Comparison of ENCODE assay signal across 8 cellular contexts in genomic region chr11:96215094-96215782, GRCh38.
A peak's percentile ranks its signal among the peaks of the same experiment; 100 is the strongest.
DNase-seq lines count a peak whose midpoint lies in the region; ATAC-seq and TF ChIP-seq lines count a peak whose summit lies in the region.

No MANE protein-coding gene starts in this region.

- peak; percentile 60 for ATAC-seq in GM21526 (IDR thresholded peaks at IDR 0.05; ENCODE audit: low FRiP score, unreplicated experiment)
- peak; percentile 13 for ATAC-seq in left lobe of liver

- in situ Hi-C loops in GM13977 (cut with MboI; ENCODE audit: low pct_unique_long_range_greater_than_20kb, low sequenced_read_pairs, unreplicated experiment) = no loop called here

- H3K36me3 ChIP-seq in HUES6 (ENCODE audit: control insufficient read depth, insufficient read depth, low read length) (no peaks in the 10 kb centered on the region), adrenal gland (replicated peaks in 1 of 2) (no peaks in the 10 kb centered on the region)

- intact Hi-C loops in adrenal gland (cut with DNase I) = no loop called here

- no peak for TF ChIP-seq POLR2A in adrenal gland (IDR thresholded peaks at IDR 0.05)

- no peak overlapping the region for H3K9ac ChIP-seq in HUES6 (ENCODE audit: low read length)

- no peak for TF ChIP-seq CTCF in GM13977 (IDR thresholded peaks at IDR 0.05; ENCODE audit: extremely low read depth, insufficient read depth, missing control alignments)
- no peak for TF ChIP-seq CTCF in adrenal gland (IDR thresholded peaks at IDR 0.05)
- TF ChIP-seq CTCF in progenitor cell of endocrine pancreas (IDR thresholded peaks at IDR 0.05; ENCODE audit: unreplicated experiment) = no peak

- H3K4me3 ChIP-seq in HUES6 (ENCODE audit: low read depth, low read length) (no peak overlapping the region), adrenal gland (no peak overlapping the region)

- H3K27ac ChIP-seq in HUES6 (ENCODE audit: low read depth, low read length) = 0 out of 2 replicates have a peak overlapping the region, but pooled peaks have one; percentile 18
- H3K27ac ChIP-seq in adrenal gland = peak overlapping the region in 3 of 5 donors; percentile 10 to 83 (median 70)

- peaks cover 15% of the 10 kb centered on the region for H3K4me1 Mint-ChIP-seq in progenitor cell of endocrine pancreas (ENCODE audit: low read depth)

- H3K27ac Mint-ChIP-seq in progenitor cell of endocrine pancreas = no peak overlapping the region

- H3K27me3 Mint-ChIP-seq in progenitor cell of endocrine pancreas = no peaks in the 10 kb centered on the region

- H3K9me3 ChIP-seq in HUES6 (ENCODE audit: control insufficient read depth, insufficient read depth, low read depth, low read length) = no peaks in the 10 kb centered on the region
- no peaks in the 10 kb centered on the region for H3K9me3 ChIP-seq in adrenal gland (replicated peaks in 1 of 3)

- peak; percentile 24 for DNase-seq in GM13977 (ENCODE audit: low spot score)
- DNase-seq in adrenal gland = peak in 1 of 7 donors; percentile 8
- DNase-seq in left lobe of liver (ENCODE audit: low spot score) = no peak
- DNase-seq in DMS79 treated with DMSO at 0.1 percent for 48 hours (lab: John Stamatoyannopoulos, UW) = no peak
- no peak for DNase-seq in HUDEP-2 (lab: John Stamatoyannopoulos, UW; ENCODE audit: unreplicated experiment in 76 of 76)
- DNase-seq in progenitor cell of endocrine pancreas (ENCODE audit: low spot score, unreplicated experiment) = no peak

- no peaks in the 10 kb centered on the region for H3K9me3 Mint-ChIP-seq in progenitor cell of endocrine pancreas (ENCODE audit: low read depth)

- no peaks in the 10 kb centered on the region for H3K27me3 ChIP-seq in HUES6 (ENCODE audit: control insufficient read depth, insufficient read depth, low read length)
- H3K27me3 ChIP-seq in adrenal gland = no peaks in the 10 kb centered on the region

- H3K36me3 Mint-ChIP-seq in progenitor cell of endocrine pancreas (ENCODE audit: insufficient read depth) = no peaks in the 10 kb centered on the region

- 47 to 53% (median 50%) methylated on average over 7 of the region's 7 CpGs for WGBS in adrenal gland, 4 donors

- no peak overlapping the region for H3K4me3 Mint-ChIP-seq in progenitor cell of endocrine pancreas (ENCODE audit: low read depth)

- H3K4me1 ChIP-seq in HUES6 (ENCODE audit: control insufficient read depth, insufficient read depth, low read length) (peaks cover 58% of the 10 kb centered on the region), adrenal gland (replicated peaks in 1 of 2) (peaks cover 0 to 48% of the 10 kb centered on the region in 2 donors)
